1 cellular context compared by ENCODE assay signal in genomic region chr1:228279722-228280105, GRCh38.
TF ChIP-seq lines count a peak whose summit lies in the region.

No MANE protein-coding gene starts in this region.

TF ChIP-seq in WTC11, 78 proteins besides CTCF, POLR2A, EP300 and RAD21 (continued from another document):
- no peak for TF ChIP-seq ARID4B (CRISPR knock-in tag; IDR thresholded peaks at IDR 0.05; ENCODE audit: borderline replicate concordance)
- TF ChIP-seq MAX (CRISPR knock-in tag; IDR thresholded peaks at IDR 0.05) = no peak
- TF ChIP-seq GTF2I (CRISPR knock-in tag; conservative IDR thresholded peaks at IDR 0.05) = no peak
- no peak for TF ChIP-seq ZMAT4 (CRISPR knock-in tag; IDR thresholded peaks at IDR 0.05)
- no peak for TF ChIP-seq NFE2L1 (CRISPR knock-in tag; IDR thresholded peaks at IDR 0.05)
- no peak for TF ChIP-seq ZNF121 (CRISPR knock-in tag; IDR thresholded peaks at IDR 0.05)
- TF ChIP-seq NFATC4 (CRISPR knock-in tag; IDR thresholded peaks at IDR 0.05) = no peak
- no peak for TF ChIP-seq ATF2 (CRISPR knock-in tag; IDR thresholded peaks at IDR 0.05; ENCODE audit: borderline replicate concordance, low read depth)
- no peak for TF ChIP-seq JAZF1 (CRISPR knock-in tag; IDR thresholded peaks at IDR 0.05)
- TF ChIP-seq CREM (CRISPR knock-in tag; IDR thresholded peaks at IDR 0.05) = no peak
- TF ChIP-seq MXD4 (CRISPR knock-in tag; IDR thresholded peaks at IDR 0.05; ENCODE audit: borderline replicate concordance) = no peak
- TF ChIP-seq CDX4 (CRISPR knock-in tag; IDR thresholded peaks at IDR 0.05; ENCODE audit: borderline replicate concordance) = no peak
- no peak for TF ChIP-seq NR3C1 (CRISPR knock-in tag; conservative IDR thresholded peaks at IDR 0.05; ENCODE audit: low read depth)
- no peak for TF ChIP-seq CREB1 (CRISPR knock-in tag; IDR thresholded peaks at IDR 0.05)
